Comparison of ENCODE assay signal across 8 cellular contexts in the genomic region with DNA sequence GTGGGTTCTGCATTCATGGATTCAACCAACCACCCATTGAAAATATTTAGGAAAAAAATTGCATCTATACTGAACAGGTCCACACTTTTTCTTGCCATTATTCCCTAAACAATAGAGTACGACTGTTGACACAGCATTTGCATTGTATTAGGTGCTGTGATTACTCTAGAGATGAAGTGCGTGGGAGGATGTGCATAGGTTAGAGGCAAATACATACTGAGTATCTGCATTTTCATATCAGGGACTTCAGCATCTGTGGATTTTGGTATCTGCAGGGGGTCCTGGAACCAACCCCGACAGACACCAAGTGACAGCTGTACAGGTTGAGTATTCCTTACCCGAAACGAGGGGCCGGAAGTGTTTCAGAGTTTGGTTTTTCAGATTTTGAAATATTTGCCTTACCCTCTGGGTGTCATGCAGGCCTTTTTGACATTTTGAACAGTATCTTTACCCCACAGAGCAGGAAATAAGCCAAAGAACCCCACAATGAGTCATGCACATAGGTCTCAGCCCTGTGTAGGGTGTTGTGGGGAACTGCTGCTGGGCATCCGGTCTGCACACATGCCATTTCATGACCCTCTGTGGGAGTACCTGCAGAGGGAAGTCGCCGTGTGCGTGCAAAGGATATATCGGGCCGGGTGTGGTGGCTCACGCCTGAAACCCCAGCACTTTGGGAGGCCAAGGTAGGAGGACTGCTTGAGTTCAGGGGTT. TPM values are rescaled to one million over a fixed set of nuclear protein-coding genes. Genes with fewer than 3 reads are reported as not detected.
DNase-seq lines count a peak whose midpoint lies in the region; ATAC-seq and TF ChIP-seq lines count a peak whose summit lies in the region.

No MANE protein-coding gene starts in this region.

- no peak overlapping the region for H3K4me3 ChIP-seq in right cardiac atrium (ENCODE audit: low read length)

- H3K27me3 ChIP-seq in right cardiac atrium (ENCODE audit: control insufficient read depth, insufficient read depth): no peaks in the 10 kb centered on the region

- no peak overlapping the region for H3K27ac ChIP-seq in right cardiac atrium (ENCODE audit: low read length)
- peak overlapping the region; percentile 3 for H3K27ac ChIP-seq in epithelial cell of prostate

- H3K9me3 Mint-ChIP-seq in activated CD4-positive, alpha-beta T cell treated with anti-CD3 and anti-CD28 coated beads, Interleukin-2, amount 10 ng/mL, durations not matched to agents 24 days and 14 days: no peaks in the 10 kb centered on the region
- no peaks in the 10 kb centered on the region for H3K9me3 Mint-ChIP-seq in stimulated activated naive B cell treated with anti-CD40 and anti-IgM and Interleukin-4, amounts not matched to agents 10 μg/mL and 1 μg/mL and 100 μg/mL, for 72 hours
- no peaks in the 10 kb centered on the region for H3K9me3 Mint-ChIP-seq in chondrocyte (ENCODE audit: low read depth)

- no peaks in the 10 kb centered on the region for H3K4me1 ChIP-seq in right cardiac atrium (ENCODE audit: control insufficient read depth, insufficient read depth, low read length)

- ATAC-seq in right cardiac atrium (peak; percentile 26 to 57), Right ventricle myocardium superior (ENCODE audit: poor library complexity) (no peak), HG03432 (IDR thresholded peaks at IDR 0.05; ENCODE audit: unreplicated experiment) (no peak), HG02571 (IDR thresholded peaks at IDR 0.05; ENCODE audit: unreplicated experiment) (no peak)
- ATAC-seq in stimulated activated naive B cell treated with anti-CD40 and anti-IgM and Interleukin-4, amounts not matched to agents 10 μg/mL and 1 μg/mL and 100 μg/mL, for 72 hours (replicated peaks): peak; percentile 98 to 99

- DNase-seq in right cardiac atrium: no peak
- no peak for DNase-seq in Right ventricle myocardium superior
- DNase-seq in activated CD4-positive, alpha-beta T cell treated with anti-CD3 and anti-CD28 coated beads, Interleukin-2, amount 10 ng/mL, durations not matched to agents 24 days and 14 days: peak; percentile 90
- no peak for DNase-seq in epithelial cell of prostate (ENCODE audit: low read depth, low spot score)
- DNase-seq in stimulated activated naive B cell treated with anti-CD40 and anti-IgM and Interleukin-4, amounts not matched to agents 10 μg/mL and 1 μg/mL and 100 μg/mL, for 72 hours: peak; percentile 23
- DNase-seq in chondrocyte (ENCODE audit: low spot score): no peak

- peak overlapping the region; percentile 89 for H3K27ac Mint-ChIP-seq in activated CD4-positive, alpha-beta T cell treated with anti-CD3 and anti-CD28 coated beads, Interleukin-2, amount 10 ng/mL, durations not matched to agents 24 days and 14 days
- H3K27ac Mint-ChIP-seq in stimulated activated naive B cell treated with anti-CD40 and anti-IgM and Interleukin-4, amounts not matched to agents 10 μg/mL and 1 μg/mL and 100 μg/mL, for 72 hours: no peak overlapping the region
- H3K27ac Mint-ChIP-seq in chondrocyte (ENCODE audit: unreplicated experiment): no peak overlapping the region

- no peak for TF ChIP-seq CTCF in chondrocyte (IDR thresholded peaks at IDR 0.05)

- peaks cover 28% of the 10 kb centered on the region for H3K4me1 Mint-ChIP-seq in activated CD4-positive, alpha-beta T cell treated with anti-CD3 and anti-CD28 coated beads, Interleukin-2, amount 10 ng/mL, durations not matched to agents 24 days and 14 days
- peaks cover 3 to 14% of the 10 kb centered on the region in 2 donors for H3K4me1 Mint-ChIP-seq in stimulated activated naive B cell treated with anti-CD40 and anti-IgM and Interleukin-4, amounts not matched to agents 10 μg/mL and 1 μg/mL and 100 μg/mL, for 72 hours
- no peaks in the 10 kb centered on the region for H3K4me1 Mint-ChIP-seq in chondrocyte (ENCODE audit: low read depth)

- H3K27me3 Mint-ChIP-seq in activated CD4-positive, alpha-beta T cell treated with anti-CD3 and anti-CD28 coated beads, Interleukin-2, amount 10 ng/mL, durations not matched to agents 24 days and 14 days: no peaks in the 10 kb centered on the region
- H3K27me3 Mint-ChIP-seq in stimulated activated naive B cell treated with anti-CD40 and anti-IgM and Interleukin-4, amounts not matched to agents 10 μg/mL and 1 μg/mL and 100 μg/mL, for 72 hours: no peaks in the 10 kb centered on the region
- no peaks in the 10 kb centered on the region for H3K27me3 Mint-ChIP-seq in chondrocyte (ENCODE audit: low read depth)

- H3K4me3 Mint-ChIP-seq in activated CD4-positive, alpha-beta T cell treated with anti-CD3 and anti-CD28 coated beads, Interleukin-2, amount 10 ng/mL, durations not matched to agents 24 days and 14 days: peak overlapping the region; percentile 39
- no peak overlapping the region for H3K4me3 Mint-ChIP-seq in stimulated activated naive B cell treated with anti-CD40 and anti-IgM and Interleukin-4, amounts not matched to agents 10 μg/mL and 1 μg/mL and 100 μg/mL, for 72 hours
- no peak overlapping the region for H3K4me3 Mint-ChIP-seq in chondrocyte (ENCODE audit: unreplicated experiment)

- intact Hi-C loops in right cardiac atrium (cut with DNase I) (no loop called here), Right ventricle myocardium superior (cut with DNase I) (no loop called here)
- intact Hi-C loops in activated CD4-positive, alpha-beta T cell treated with anti-CD3 and anti-CD28 coated beads, Interleukin-2, amount 10 ng/mL, durations not matched to agents 24 days and 14 days (cut with micrococcal nuclease): loop anchor here (1.0 kb wide), 1 partner anchor 14 kb away; a partner anchor contains a TSS

- 84% methylated on average over 13 of the region's 13 CpGs for WGBS in right cardiac atrium

- peaks cover 46% of the 10 kb centered on the region for H3K36me3 Mint-ChIP-seq in activated CD4-positive, alpha-beta T cell treated with anti-CD3 and anti-CD28 coated beads, Interleukin-2, amount 10 ng/mL, durations not matched to agents 24 days and 14 days (ENCODE audit: low read depth)
- H3K36me3 Mint-ChIP-seq in stimulated activated naive B cell treated with anti-CD40 and anti-IgM and Interleukin-4, amounts not matched to agents 10 μg/mL and 1 μg/mL and 100 μg/mL, for 72 hours: peaks cover 34 to 45% of the 10 kb centered on the region in 2 donors
- peaks cover 25% of the 10 kb centered on the region for H3K36me3 Mint-ChIP-seq in chondrocyte (ENCODE audit: low read depth)

- no peaks in the 10 kb centered on the region for H3K9me3 ChIP-seq in right cardiac atrium (ENCODE audit: control insufficient read depth, low read length)

RNA-seq across cellular contexts. Expression of a gene that starts 14.5 kb away (rescaled TPM):
- total RNA-seq in right cardiac atrium (10 to 100 TPM in 3 of 4 donors, 1 to 10 TPM in 1; 9.4 to 13.8 (median 13.0) TPM), Right ventricle myocardium superior (10.0 TPM), chondrocyte (43.0 to 51.8 TPM (median 43.9 TPM) in 3 replicates)
- polyA plus RNA-seq in right cardiac atrium: 12.4 TPM
- total RNA-seq in activated CD4-positive, alpha-beta T cell treated with anti-CD3 and anti-CD28 coated beads, Interleukin-2, amount 10 ng/mL, durations not matched to agents 24 days and 14 days: 123 and 128 TPM in 2 replicates

RNA-seq across cellular contexts. Expression of a gene that starts 14.8 kb away (rescaled TPM):
- total RNA-seq in right cardiac atrium (10 to 100 TPM; 46.6 to 70.4 (median 63.1) TPM), Right ventricle myocardium superior (49.5 TPM), chondrocyte (60.7 to 78.2 TPM (median 67.0 TPM) in 3 replicates)
- polyA plus RNA-seq in right cardiac atrium: 46.0 TPM
- total RNA-seq in activated CD4-positive, alpha-beta T cell treated with anti-CD3 and anti-CD28 coated beads, Interleukin-2, amount 10 ng/mL, durations not matched to agents 24 days and 14 days: 184 and 185 TPM in 2 replicates

RNA-seq across cellular contexts. Expression of a gene that starts 51.7 kb away (rescaled TPM):
- total RNA-seq in right cardiac atrium: 10 to 100 TPM in 3 of 4 donors, 1 to 10 TPM in 1; 8.8 to 18.5 (median 14.5) TPM
- polyA plus RNA-seq in right cardiac atrium: 11.7 TPM
- total RNA-seq in Right ventricle myocardium superior: 9.7 TPM
- total RNA-seq in activated CD4-positive, alpha-beta T cell treated with anti-CD3 and anti-CD28 coated beads, Interleukin-2, amount 10 ng/mL, durations not matched to agents 24 days and 14 days: 13.3 and 21.2 TPM in 2 replicates
- 8.2 to 11.0 TPM (median 9.6 TPM) in 3 replicates for total RNA-seq in chondrocyte

Comparison
In these comparisons a context has a peak if more than half of its experiments do, and no peak if none do; other contexts are left out.
1. ATAC-seq: peak in right cardiac atrium (2 of 2) and stimulated activated naive B cell treated with anti-CD40 and anti-IgM and Interleukin-4, amounts not matched to agents 10 μg/mL and 1 μg/mL and 100 μg/mL, for 72 hours (2 of 2); none in Right ventricle myocardium superior (single experiment), HG03432 (single experiment) and HG02571 (single experiment).
2. DNase-seq: peak in activated CD4-positive, alpha-beta T cell treated with anti-CD3 and anti-CD28 coated beads, Interleukin-2, amount 10 ng/mL, durations not matched to agents 24 days and 14 days (single experiment) and stimulated activated naive B cell treated with anti-CD40 and anti-IgM and Interleukin-4, amounts not matched to agents 10 μg/mL and 1 μg/mL and 100 μg/mL, for 72 hours (single experiment); none in right cardiac atrium (0 of 3), Right ventricle myocardium superior (single experiment), epithelial cell of prostate (single experiment) and chondrocyte (single experiment).